1 cellular context compared by ENCODE assay signal in genomic region chr19:48325265-48325910, GRCh38.
TF ChIP-seq lines count a peak whose summit lies in the region.

EMP3 (plus strand) TSS chr19:48325552; CDS start chr19:48326845, 1,293 bp downstream.

TF ChIP-seq in K562, 482 proteins besides CTCF, POLR2A, EP300 and RAD21 (continued from another document and continues in another):
- TF ChIP-seq ZNF407 (IDR thresholded peaks at IDR 0.05; ENCODE audit: low read depth) (peak; percentile 43; the same call in 1 of the 2 replicates), BCOR (IDR thresholded peaks at IDR 0.05) (peak; percentile 57), KLF10 (CRISPR knock-in tag; IDR thresholded peaks at IDR 0.05) (no peak), ZKSCAN8 (CRISPR knock-in tag; IDR thresholded peaks at IDR 0.05) (no peak), ZKSCAN3 (CRISPR knock-in tag; IDR thresholded peaks at IDR 0.05) (no peak), ZNF197 (CRISPR knock-in tag; IDR thresholded peaks at IDR 0.05; ENCODE audit: low read depth) (no peak), ZKSCAN1 (IDR thresholded peaks at IDR 0.05; ENCODE audit: low read depth, low read length) (no peak), ILF3 (IDR thresholded peaks at IDR 0.05; ENCODE audit: borderline replicate concordance) (no peak), TSC22D4 (tag; IDR thresholded peaks at IDR 0.05) (no peak), AFF1 (IDR thresholded peaks at IDR 0.05; ENCODE audit: low read depth in 1 of 2, partially characterized antibody in 2 of 2) (peak in 1 of 2 experiments; percentile 64), CBFB (CRISPR knock-in tag; IDR thresholded peaks at IDR 0.05) (no peak), FOXO4 (CRISPR knock-in tag; IDR thresholded peaks at IDR 0.05) (no peak), SIN3A (IDR thresholded peaks at IDR 0.05; ENCODE audit: borderline replicate concordance in 2 of 2, control insufficient read depth in 1 of 2, low read depth in 2 of 2, low read length in 2 of 2) (no peak; a peak in 1 of 4 replicates), SP2 (IDR thresholded peaks at IDR 0.05; ENCODE audit: extremely low read depth, low read depth, low read length, poor library complexity, severe bottlenecking) (no peak), HDAC8 (tag; IDR thresholded peaks at IDR 0.05) (no peak), SMARCB1 (IDR thresholded peaks at IDR 0.05; ENCODE audit: insufficient read length, low read depth) (no peak), ZBTB12 (CRISPR knock-in tag; IDR thresholded peaks at IDR 0.05) (no peak), ZNF174 (CRISPR knock-in tag; IDR thresholded peaks at IDR 0.05) (no peak), NUFIP1 (IDR thresholded peaks at IDR 0.05; ENCODE audit: partially characterized antibody) (no peak), ZNF165 (CRISPR knock-in tag; IDR thresholded peaks at IDR 0.05; ENCODE audit: borderline replicate concordance) (no peak), RB1 (IDR thresholded peaks at IDR 0.05; ENCODE audit: low read depth) (0 out of 2 replicates have a peak, but pooled peaks have one; percentile 7), FOXM1 (IDR thresholded peaks at IDR 0.05; ENCODE audit: low read depth) (peak; percentile 55), FOXM1 (CRISPR knock-in tag; IDR thresholded peaks at IDR 0.05; ENCODE audit: low read depth) (no peak), ZBTB26 (CRISPR knock-in tag; IDR thresholded peaks at IDR 0.05) (peak; percentile 91; the same call in 1 of the 2 replicates), DIDO1 (tag; IDR thresholded peaks at IDR 0.05; ENCODE audit: low read depth) (no peak), FOXK2 (conservative IDR thresholded peaks at IDR 0.05 in 1 of 2, IDR thresholded peaks at IDR 0.05 in 1 of 2; ENCODE audit: low read depth in 2 of 2) (peak in 1 of 2 experiments; percentile 53; a peak in 2 of 4 replicates), CLOCK (CRISPR knock-in tag; IDR thresholded peaks at IDR 0.05; ENCODE audit: borderline replicate concordance) (no peak), SNAPC5 (CRISPR knock-in tag; IDR thresholded peaks at IDR 0.05) (no peak), TCF15 (CRISPR knock-in tag; IDR thresholded peaks at IDR 0.05) (no peak), NRF1 (conservative IDR thresholded peaks at IDR 0.05 in 1 of 2, IDR thresholded peaks at IDR 0.05 in 1 of 2) (peak in 1 of 2 experiments; percentile 22; a peak in 2 of 4 replicates), ZNF449 (CRISPR knock-in tag; IDR thresholded peaks at IDR 0.05) (no peak), CGGBP1 (CRISPR knock-in tag; IDR thresholded peaks at IDR 0.05) (0 out of 2 replicates have a peak, but pooled peaks have one; percentile 32), DPF2 (IDR thresholded peaks at IDR 0.05) (peak; percentile 77), MNT (conservative IDR thresholded peaks at IDR 0.05) (no peak)
